In genomic region chr4:145619639-145619996, GRCh38 we compare ENCODE assay signal across 8 cellular contexts. TPM values are rescaled to one million over a fixed set of nuclear protein-coding genes. Genes with fewer than 3 reads are reported as not detected.
DNase-seq lines count a peak whose midpoint lies in the region; ATAC-seq, FAIRE-seq and TF ChIP-seq lines count a peak whose summit lies in the region.

No MANE protein-coding gene starts in this region.

- H3K4me3 ChIP-seq in A549 (peak overlapping the region; percentile 74), iPS-15b (ENCODE audit: low read depth, low read length) (peak overlapping the region; percentile 92), skin epidermis (peak overlapping the region; percentile 58 to 81 (median 72))

- DNase-seq in A549 (ENCODE audit: low read depth in 1 of 2, low spot score in 1 of 2), result peak; percentile 48 to 78
- peak; percentile 88 for DNase-seq in RCC 7860 (ENCODE audit: low spot score)
- no peak for DNase-seq in GOT3 (lab: John Stamatoyannopoulos, UW)

- TF ChIP-seq EP300 in A549 (IDR thresholded peaks at IDR 0.05), result no peak

- H3K27me3 ChIP-seq in iPS-15b (ENCODE audit: control insufficient read depth, insufficient read depth, low read length), result no peaks in the 10 kb centered on the region

- POLR2A ChIA-PET in A549 (lab: Yijun Ruan, JAX), result interaction anchor here (1.0 kb wide), 1 partner anchor 189 kb away, joined by 4 read pairs; no protein-coding TSS in a partner anchor

- TF ChIP-seq RAD21 in A549 (conservative IDR thresholded peaks at IDR 0.05 in 1 of 2, IDR thresholded peaks at IDR 0.05 in 1 of 2), result no peak; a peak in 1 of 5 replicates

- 3% methylated on average over 9 of the region's 9 CpGs for WGBS in A549 (ENCODE audit: missing lambda C conversion rate)

- CTCF ChIA-PET in A549 (lab: Yijun Ruan, JAX), result interaction anchor here (0.6 to 3.9 kb wide), 9 partner anchors 10 to 464 kb away, joined by 3 to 29 read pairs (median 3); no protein-coding TSS in a partner anchor

- H3K9me3 ChIP-seq in A549 (no peaks in the 10 kb centered on the region), iPS-15b (ENCODE audit: control insufficient read depth, insufficient read depth, low read length) (no peaks in the 10 kb centered on the region)

- H3K27ac ChIP-seq in A549 (peak overlapping the region; percentile 95 to 96), angular gyrus (ENCODE audit: low read depth, low read length) (peak overlapping the region; percentile 88), skin epidermis (peak overlapping the region; percentile 90 to 99 (median 97))

- H3K36me3 ChIP-seq in iPS-15b (ENCODE audit: control insufficient read depth, insufficient read depth, low read length), result no peaks in the 10 kb centered on the region

- TF ChIP-seq CTCF in A549 (IDR thresholded peaks at IDR 0.05), result no peak

- no peak for TF ChIP-seq POLR2A in A549 (IDR thresholded peaks at IDR 0.05; ENCODE audit: low read length)

- FAIRE-seq in A549 (lab: Jason Lieb, UNC) (no peak), RCC 7860 (lab: Jason Lieb, UNC) (peak; percentile 92)

- H3K4me1 ChIP-seq in A549, result peaks cover 26% of the 10 kb centered on the region
- peaks cover 11% of the 10 kb centered on the region for H3K4me1 ChIP-seq in iPS-15b (ENCODE audit: control insufficient read depth, insufficient read depth, low read length)

- ATAC-seq in A549 (peak; percentile 83 to 92), GM18520 (IDR thresholded peaks at IDR 0.05; ENCODE audit: unreplicated experiment) (peak; percentile 27), HG03064 (IDR thresholded peaks at IDR 0.05; ENCODE audit: low read depth, unreplicated experiment) (peak; percentile 47)

- H3K4me2 ChIP-seq in A549, result peak overlapping the region; percentile 76

- H3K9ac ChIP-seq in iPS-15b (ENCODE audit: low read depth, low read length), result peak overlapping the region; percentile 57

TF ChIP-seq in A549, 52 proteins besides CTCF, POLR2A, EP300 and RAD21:
- TF ChIP-seq ESRRA (IDR thresholded peaks at IDR 0.05; ENCODE audit: borderline replicate concordance, low read length) (no peak), SMC3 (IDR thresholded peaks at IDR 0.05) (0 out of 3 replicates have a peak, but pooled peaks have one; percentile 2), RNF2 (IDR thresholded peaks at IDR 0.05; ENCODE audit: borderline replicate concordance, low read depth) (no peak), PHF8 (IDR thresholded peaks at IDR 0.05; ENCODE audit: borderline replicate concordance, low read depth) (no peak), TFCP2L1 (CRISPR knock-in tag; IDR thresholded peaks at IDR 0.05) (no peak), HES2 (IDR thresholded peaks at IDR 0.05) (no peak), ZFP36 (IDR thresholded peaks at IDR 0.05; ENCODE audit: borderline replicate concordance, partially characterized antibody) (no peak)
TF ChIP-seq in A549: peak in this region for 1.

RNA-seq across cellular contexts. Expression of gene MMAA, which starts 0.4 kb away (rescaled TPM):
- polyA plus RNA-seq in A549 (2011; rRNA removed), result 2.6 and 4.0 TPM in 2 replicates
- 0.52 and 0.67 TPM in 2 replicates for polyA plus RNA-seq in A549 (2012; cell fraction: cytosol; rRNA removed)
- polyA plus RNA-seq in A549 (2012; cell fraction: nucleus; rRNA removed), result 0.12 and 0.20 TPM in 2 replicates
- polyA plus RNA-seq in A549 (2017; fragmentation: RNase III; extraction: RNeasy Plus Mini Kit Qiagen cat#74134 plus additional on column Dnase treatment), result 0.98 to 1.5 TPM (median 1.3 TPM) in 3 replicates
- 1.7 and 1.9 TPM in 2 replicates for polyA minus RNA-seq in A549 (2011; rRNA and poly(A)+ RNA removed)

Comparison
In these comparisons a context has a peak if more than half of its experiments do, and no peak if none do; other contexts are left out.
1. ATAC-seq: peak in every context shown above with its lines; median percentile 88 in A549; 47 in HG03064; 27 in GM18520.